Comparison of ENCODE assay signal across 15 cellular contexts in the genomic region with DNA sequence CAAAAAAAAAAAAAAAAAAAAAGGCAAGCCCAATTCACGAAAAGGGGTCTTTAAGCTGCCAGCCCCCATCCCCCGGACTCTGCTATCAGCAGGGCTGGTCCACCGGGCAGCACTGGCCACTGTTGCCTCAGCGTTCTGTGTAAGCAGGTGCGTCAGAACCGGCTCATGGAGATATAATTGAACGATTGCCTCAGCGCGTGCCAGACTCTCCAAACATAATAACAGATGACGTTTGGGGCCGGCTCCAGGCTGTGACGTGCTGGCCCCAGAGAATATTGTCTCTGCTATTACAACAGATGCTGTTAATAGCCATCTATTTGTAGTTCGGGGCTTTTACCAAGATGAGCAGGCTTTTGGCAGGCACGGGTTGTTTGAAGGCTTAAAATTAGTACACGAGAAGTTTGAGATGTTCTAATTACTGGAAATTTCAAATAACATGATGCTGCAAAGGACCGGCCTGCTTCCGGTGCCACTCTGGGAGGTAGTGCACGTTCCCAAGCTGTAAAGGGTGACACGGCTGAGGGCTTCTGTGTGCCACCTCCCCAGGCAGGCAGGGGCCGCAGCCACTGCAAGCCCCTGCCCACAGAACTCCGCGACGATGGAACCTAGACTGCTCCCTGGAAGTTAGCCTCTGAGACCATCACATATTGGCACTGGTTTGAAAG. TPM values are rescaled to one million over a fixed set of nuclear protein-coding genes. Genes with fewer than 3 reads are reported as not detected.
DNase-seq lines count a peak whose midpoint lies in the region; ATAC-seq and TF ChIP-seq lines count a peak whose summit lies in the region.
"Not testable (repeated sequence)": the region's sequence is repeated elsewhere in the genome, so short reads cannot be mapped to it uniquely, and the experiment has no call there.
"Had no signal": no experiment of that assay in that cellular context is flagged by ENCODE, and none has a peak within 500 bp of the region (broad histone marks: within the 10 kb centered on the region; RNA-seq: fewer than 3 reads in every experiment).

No MANE protein-coding gene starts in this region.

- DNase-seq in BE2C, result peak; percentile 84
- peak; percentile 68 for DNase-seq in HCEC 1CT
- DNase-seq in NCI-H2081 (lab: John Stamatoyannopoulos, UW), result peak; percentile 83 to 93
- peak; percentile 19 for DNase-seq in NCI-H82 (lab: John Stamatoyannopoulos, UW)
- peak; percentile 37 for DNase-seq in brain pericyte (ENCODE audit: low read depth, low spot score)
- peak; percentile 80 for DNase-seq in Right ventricle myocardium inferior (ENCODE audit: missing footprints)
- DNase-seq in stromal cell of bone marrow (ENCODE audit: low read depth), result peak; percentile 88

- peak overlapping the region; percentile 23 for H3K4me3 ChIP-seq in BE2C (ENCODE audit: low read depth, low read length)
- not testable (repeated sequence) for H3K4me3 ChIP-seq in muscle layer of duodenum (ENCODE audit: low read depth in 1 of 2, low read length in 2 of 2)

- peak; percentile 94 for ATAC-seq in Right ventricle myocardium inferior

- not testable (repeated sequence) for H3K9me3 ChIP-seq in BE2C; muscle layer of duodenum (ENCODE audit: control insufficient read depth in 1 of 2, low read length in 2 of 2)

- intact Hi-C loops in Right ventricle myocardium inferior (cut with DNase I), result not testable (repeated sequence)

- not testable (repeated sequence) for TF ChIP-seq CTCF in BE2C (IDR thresholded peaks at IDR 0.05; ENCODE audit: low read depth, low read length)

- not testable (repeated sequence) for H3K36me3 ChIP-seq in BE2C; muscle layer of duodenum (ENCODE audit: control insufficient read depth in 1 of 2, insufficient read depth in 2 of 2, low read length in 2 of 2)

- H3K27ac ChIP-seq in muscle layer of duodenum (ENCODE audit: low read length), result peak overlapping the region; percentile 51

- H3K4me1 ChIP-seq in BE2C; muscle layer of duodenum (ENCODE audit: control insufficient read depth in 1 of 2, insufficient read depth in 2 of 2, low read length in 2 of 2): not testable (repeated sequence)

- H3K27me3 ChIP-seq in BE2C; muscle layer of duodenum (ENCODE audit: low read depth, low read length): not testable (repeated sequence)

RNA-seq across cellular contexts. Expression of gene CA5A, which starts 25.1 kb away (rescaled TPM):
- 0.23 TPM for polyA plus RNA-seq in BE2C (2012; ENCODE audit: insufficient read depth, insufficient read length, low read depth)
- not detected for total RNA-seq in Right ventricle myocardium inferior
- total RNA-seq: activated CD4-positive, alpha-beta T cell treated with anti-CD3 and anti-CD28 coated beads for 36 hours; dermis blood vessel endothelial cell; HT1080; Peyer's patch; upper lobe of right lung had no signal
- polyA plus RNA-seq: AG04450, neural cell had no signal

RNA-seq across cellular contexts. Expression of gene BANP, which starts 40.0 kb away (rescaled TPM):
- 69.2 TPM for polyA plus RNA-seq in BE2C (2012; ENCODE audit: insufficient read depth, insufficient read length, low read depth)
- total RNA-seq in Right ventricle myocardium inferior, result 12.8 TPM

RNA-seq across cellular contexts. Expression of gene SLC7A5, which starts 41.9 kb away (rescaled TPM):
- polyA plus RNA-seq in BE2C (2012; ENCODE audit: insufficient read depth, insufficient read length, low read depth), result 258 TPM
- total RNA-seq in Right ventricle myocardium inferior, result 3.3 TPM

Comparison
In these comparisons a context has a peak if more than half of its experiments do, and no peak if none do; other contexts are left out.
1. DNase-seq: peak in every context shown above with its lines; median percentile 88 in NCI-H2081; 88 in stromal cell of bone marrow; 84 in BE2C; 80 in Right ventricle myocardium inferior; 68 in HCEC 1CT; 37 in brain pericyte; 19 in NCI-H82.